ENCODE assay signal across 1 cellular context in the genomic region with DNA sequence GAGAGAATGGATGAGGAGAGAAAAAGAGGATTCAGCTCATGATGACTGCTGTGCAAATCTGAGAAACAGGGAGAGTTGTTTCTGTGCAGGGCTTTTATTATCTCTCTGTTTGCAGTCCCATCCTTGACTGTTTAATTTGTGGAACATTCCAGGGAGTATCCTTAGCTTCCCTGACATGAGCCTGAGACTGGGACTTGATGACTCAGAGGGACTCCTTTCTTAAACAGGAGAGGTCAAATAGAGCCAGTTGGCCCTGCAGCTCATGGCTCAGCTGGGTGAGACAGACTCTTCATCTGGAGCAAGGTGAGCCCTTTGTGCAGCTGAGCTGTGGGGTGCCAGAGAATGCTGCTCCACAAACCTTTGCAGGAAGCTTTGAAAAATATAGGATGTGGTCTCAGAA.
TF ChIP-seq lines count a peak whose summit lies in the region.

No MANE protein-coding gene starts in this region.

TF ChIP-seq in GM23338, 12 proteins besides CTCF, POLR2A, EP300 and RAD21 (continued from another document):
- TF ChIP-seq, protein P1, sequence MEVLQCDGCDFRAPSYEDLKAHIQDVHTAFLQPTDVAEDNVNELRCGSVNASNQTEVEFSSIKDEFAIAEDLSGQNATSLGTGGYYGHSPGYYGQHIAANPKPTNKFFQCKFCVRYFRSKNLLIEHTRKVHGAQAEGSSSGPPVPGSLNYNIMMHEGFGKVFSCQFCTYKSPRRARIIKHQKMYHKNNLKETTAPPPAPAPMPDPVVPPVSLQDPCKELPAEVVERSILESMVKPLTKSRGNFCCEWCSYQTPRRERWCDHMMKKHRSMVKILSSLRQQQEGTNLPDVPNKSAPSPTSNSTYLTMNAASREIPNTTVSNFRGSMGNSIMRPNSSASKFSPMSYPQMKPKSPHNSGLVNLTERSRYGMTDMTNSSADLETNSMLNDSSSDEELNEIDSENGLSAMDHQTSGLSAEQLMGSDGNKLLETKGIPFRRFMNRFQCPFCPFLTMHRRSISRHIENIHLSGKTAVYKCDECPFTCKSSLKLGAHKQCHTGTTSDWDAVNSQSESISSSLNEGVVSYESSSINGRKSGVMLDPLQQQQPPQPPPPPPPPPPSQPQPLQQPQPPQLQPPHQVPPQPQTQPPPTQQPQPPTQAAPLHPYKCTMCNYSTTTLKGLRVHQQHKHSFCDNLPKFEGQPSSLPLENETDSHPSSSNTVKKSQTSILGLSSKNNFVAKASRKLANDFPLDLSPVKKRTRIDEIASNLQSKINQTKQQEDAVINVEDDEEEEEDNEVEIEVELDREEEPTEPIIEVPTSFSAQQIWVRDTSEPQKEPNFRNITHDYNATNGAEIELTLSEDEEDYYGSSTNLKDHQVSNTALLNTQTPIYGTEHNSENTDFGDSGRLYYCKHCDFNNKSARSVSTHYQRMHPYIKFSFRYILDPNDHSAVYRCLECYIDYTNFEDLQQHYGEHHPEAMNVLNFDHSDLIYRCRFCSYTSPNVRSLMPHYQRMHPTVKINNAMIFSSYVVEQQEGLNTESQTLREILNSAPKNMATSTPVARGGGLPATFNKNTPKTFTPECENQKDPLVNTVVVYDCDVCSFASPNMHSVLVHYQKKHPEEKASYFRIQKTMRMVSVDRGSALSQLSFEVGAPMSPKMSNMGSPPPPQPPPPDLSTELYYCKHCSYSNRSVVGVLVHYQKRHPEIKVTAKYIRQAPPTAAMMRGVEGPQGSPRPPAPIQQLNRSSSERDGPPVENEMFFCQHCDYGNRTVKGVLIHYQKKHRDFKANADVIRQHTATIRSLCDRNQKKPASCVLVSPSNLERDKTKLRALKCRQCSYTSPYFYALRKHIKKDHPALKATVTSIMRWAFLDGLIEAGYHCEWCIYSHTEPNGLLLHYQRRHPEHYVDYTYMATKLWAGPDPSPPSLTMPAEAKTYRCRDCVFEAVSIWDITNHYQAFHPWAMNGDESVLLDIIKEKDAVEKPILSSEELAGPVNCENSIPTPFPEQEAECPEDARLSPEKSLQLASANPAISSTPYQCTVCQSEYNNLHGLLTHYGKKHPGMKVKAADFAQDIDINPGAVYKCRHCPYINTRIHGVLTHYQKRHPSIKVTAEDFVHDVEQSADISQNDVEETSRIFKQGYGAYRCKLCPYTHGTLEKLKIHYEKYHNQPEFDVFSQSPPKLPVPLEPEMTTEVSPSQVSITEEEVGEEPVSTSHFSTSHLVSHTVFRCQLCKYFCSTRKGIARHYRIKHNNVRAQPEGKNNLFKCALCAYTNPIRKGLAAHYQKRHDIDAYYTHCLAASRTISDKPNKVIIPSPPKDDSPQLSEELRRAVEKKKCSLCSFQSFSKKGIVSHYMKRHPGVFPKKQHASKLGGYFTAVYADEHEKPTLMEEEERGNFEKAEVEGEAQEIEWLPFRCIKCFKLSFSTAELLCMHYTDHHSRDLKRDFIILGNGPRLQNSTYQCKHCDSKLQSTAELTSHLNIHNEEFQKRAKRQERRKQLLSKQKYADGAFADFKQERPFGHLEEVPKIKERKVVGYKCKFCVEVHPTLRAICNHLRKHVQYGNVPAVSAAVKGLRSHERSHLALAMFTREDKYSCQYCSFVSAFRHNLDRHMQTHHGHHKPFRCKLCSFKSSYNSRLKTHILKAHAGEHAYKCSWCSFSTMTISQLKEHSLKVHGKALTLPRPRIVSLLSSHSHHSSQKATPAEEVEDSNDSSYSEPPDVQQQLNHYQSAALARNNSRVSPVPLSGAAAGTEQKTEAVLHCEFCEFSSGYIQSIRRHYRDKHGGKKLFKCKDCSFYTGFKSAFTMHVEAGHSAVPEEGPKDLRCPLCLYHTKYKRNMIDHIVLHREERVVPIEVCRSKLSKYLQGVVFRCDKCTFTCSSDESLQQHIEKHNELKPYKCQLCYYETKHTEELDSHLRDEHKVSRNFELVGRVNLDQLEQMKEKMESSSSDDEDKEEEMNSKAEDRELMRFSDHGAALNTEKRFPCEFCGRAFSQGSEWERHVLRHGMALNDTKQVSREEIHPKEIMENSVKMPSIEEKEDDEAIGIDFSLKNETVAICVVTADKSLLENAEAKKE (CRISPR knock-in tag; IDR thresholded peaks at IDR 0.05): peak; percentile 79; the same call in 1 of the 2 replicates
